Comparison of ENCODE assay signal across 1 cellular context in genomic region chr11:130448416-130449068, GRCh38.
TF ChIP-seq lines count a peak whose summit lies in the region.

TSS of gene ADAMTS15 (plus strand) at chr11:130448645. CDS start at chr11:130448974, 329 bp downstream.

TF ChIP-seq in WTC11, 78 proteins besides CTCF, POLR2A, EP300 and RAD21 (continued from another document and continues in another):
- TF ChIP-seq, protein P1, sequence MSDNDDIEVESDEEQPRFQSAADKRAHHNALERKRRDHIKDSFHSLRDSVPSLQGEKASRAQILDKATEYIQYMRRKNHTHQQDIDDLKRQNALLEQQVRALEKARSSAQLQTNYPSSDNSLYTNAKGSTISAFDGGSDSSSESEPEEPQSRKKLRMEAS (CRISPR knock-in tag; IDR thresholded peaks at IDR 0.05): 0 out of 2 replicates have a peak, but pooled peaks have one; percentile 39
- peak; percentile 53 for TF ChIP-seq ETV6 (CRISPR knock-in tag; IDR thresholded peaks at IDR 0.05)
- TF ChIP-seq E2F4 (CRISPR knock-in tag; IDR thresholded peaks at IDR 0.05; ENCODE audit: borderline replicate concordance, low read depth): no peak
- TF ChIP-seq, protein P2, sequence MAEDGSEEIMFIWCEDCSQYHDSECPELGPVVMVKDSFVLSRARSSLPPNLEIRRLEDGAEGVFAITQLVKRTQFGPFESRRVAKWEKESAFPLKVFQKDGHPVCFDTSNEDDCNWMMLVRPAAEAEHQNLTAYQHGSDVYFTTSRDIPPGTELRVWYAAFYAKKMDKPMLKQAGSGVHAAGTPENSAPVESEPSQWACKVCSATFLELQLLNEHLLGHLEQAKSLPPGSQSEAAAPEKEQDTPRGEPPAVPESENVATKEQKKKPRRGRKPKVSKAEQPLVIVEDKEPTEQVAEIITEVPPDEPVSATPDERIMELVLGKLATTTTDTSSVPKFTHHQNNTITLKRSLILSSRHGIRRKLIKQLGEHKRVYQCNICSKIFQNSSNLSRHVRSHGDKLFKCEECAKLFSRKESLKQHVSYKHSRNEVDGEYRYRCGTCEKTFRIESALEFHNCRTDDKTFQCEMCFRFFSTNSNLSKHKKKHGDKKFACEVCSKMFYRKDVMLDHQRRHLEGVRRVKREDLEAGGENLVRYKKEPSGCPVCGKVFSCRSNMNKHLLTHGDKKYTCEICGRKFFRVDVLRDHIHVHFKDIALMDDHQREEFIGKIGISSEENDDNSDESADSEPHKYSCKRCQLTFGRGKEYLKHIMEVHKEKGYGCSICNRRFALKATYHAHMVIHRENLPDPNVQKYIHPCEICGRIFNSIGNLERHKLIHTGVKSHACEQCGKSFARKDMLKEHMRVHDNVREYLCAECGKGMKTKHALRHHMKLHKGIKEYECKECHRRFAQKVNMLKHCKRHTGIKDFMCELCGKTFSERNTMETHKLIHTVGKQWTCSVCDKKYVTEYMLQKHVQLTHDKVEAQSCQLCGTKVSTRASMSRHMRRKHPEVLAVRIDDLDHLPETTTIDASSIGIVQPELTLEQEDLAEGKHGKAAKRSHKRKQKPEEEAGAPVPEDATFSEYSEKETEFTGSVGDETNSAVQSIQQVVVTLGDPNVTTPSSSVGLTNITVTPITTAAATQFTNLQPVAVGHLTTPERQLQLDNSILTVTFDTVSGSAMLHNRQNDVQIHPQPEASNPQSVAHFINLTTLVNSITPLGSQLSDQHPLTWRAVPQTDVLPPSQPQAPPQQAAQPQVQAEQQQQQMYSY (CRISPR knock-in tag; IDR thresholded peaks at IDR 0.05): no peak
- no peak for TF ChIP-seq RORB (CRISPR knock-in tag; IDR thresholded peaks at IDR 0.05)
- TF ChIP-seq MXD4 (CRISPR knock-in tag; IDR thresholded peaks at IDR 0.05; ENCODE audit: borderline replicate concordance): no peak
- TF ChIP-seq NR3C1 (CRISPR knock-in tag; conservative IDR thresholded peaks at IDR 0.05; ENCODE audit: low read depth): no peak
- no peak for TF ChIP-seq RELA (CRISPR knock-in tag; IDR thresholded peaks at IDR 0.05; ENCODE audit: borderline replicate concordance)
- no peak for TF ChIP-seq PRRX2 (CRISPR knock-in tag; IDR thresholded peaks at IDR 0.05)
- TF ChIP-seq ERG (CRISPR knock-in tag; IDR thresholded peaks at IDR 0.05): no peak
- TF ChIP-seq, protein P3, sequence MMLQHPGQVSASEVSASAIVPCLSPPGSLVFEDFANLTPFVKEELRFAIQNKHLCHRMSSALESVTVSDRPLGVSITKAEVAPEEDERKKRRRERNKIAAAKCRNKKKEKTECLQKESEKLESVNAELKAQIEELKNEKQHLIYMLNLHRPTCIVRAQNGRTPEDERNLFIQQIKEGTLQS (CRISPR knock-in tag; conservative IDR thresholded peaks at IDR 0.05): no peak
- peak; percentile 71 for TF ChIP-seq SP1 (CRISPR knock-in tag; conservative IDR thresholded peaks at IDR 0.05)
- TF ChIP-seq IRF2 (CRISPR knock-in tag; IDR thresholded peaks at IDR 0.05; ENCODE audit: borderline replicate concordance, low read depth): no peak
- no peak; the same call in 1 of the 2 replicates for TF ChIP-seq ZNF138 (CRISPR knock-in tag; conservative IDR thresholded peaks at IDR 0.05)
- TF ChIP-seq CBFB (CRISPR knock-in tag; IDR thresholded peaks at IDR 0.05; ENCODE audit: low read depth): peak; percentile 46; the same call in 1 of the 2 replicates
- no peak for TF ChIP-seq AR (CRISPR knock-in tag; IDR thresholded peaks at IDR 0.05)
- TF ChIP-seq TEAD1 (CRISPR knock-in tag; IDR thresholded peaks at IDR 0.05): no peak
- TF ChIP-seq TEAD4 (CRISPR knock-in tag; IDR thresholded peaks at IDR 0.05): no peak
- no peak for TF ChIP-seq E2F1 (CRISPR knock-in tag; IDR thresholded peaks at IDR 0.05)
- TF ChIP-seq ZNF219 (CRISPR knock-in tag; IDR thresholded peaks at IDR 0.05; ENCODE audit: borderline replicate concordance): no peak
- TF ChIP-seq ZNF532 (CRISPR knock-in tag; IDR thresholded peaks at IDR 0.05; ENCODE audit: borderline replicate concordance): no peak
- no peak for TF ChIP-seq ATF6 (CRISPR knock-in tag; IDR thresholded peaks at IDR 0.05)
- no peak for TF ChIP-seq NR1H2 (CRISPR knock-in tag; IDR thresholded peaks at IDR 0.05)
- peak; percentile 47; the same call in 1 of the 2 replicates for TF ChIP-seq ZNF263 (CRISPR knock-in tag; IDR thresholded peaks at IDR 0.05; ENCODE audit: low read depth)
- TF ChIP-seq NR2C2 (CRISPR knock-in tag; IDR thresholded peaks at IDR 0.05): no peak
- TF ChIP-seq OVOL2 (CRISPR knock-in tag; IDR thresholded peaks at IDR 0.05; ENCODE audit: borderline replicate concordance): no peak
- no peak for TF ChIP-seq CDX4 (CRISPR knock-in tag; IDR thresholded peaks at IDR 0.05; ENCODE audit: borderline replicate concordance)
- TF ChIP-seq FOXJ3 (CRISPR knock-in tag; IDR thresholded peaks at IDR 0.05; ENCODE audit: borderline replicate concordance): no peak
- TF ChIP-seq ATF1 (CRISPR knock-in tag; IDR thresholded peaks at IDR 0.05): 0 out of 2 replicates have a peak, but pooled peaks have one; percentile 60
- TF ChIP-seq, protein P4, sequence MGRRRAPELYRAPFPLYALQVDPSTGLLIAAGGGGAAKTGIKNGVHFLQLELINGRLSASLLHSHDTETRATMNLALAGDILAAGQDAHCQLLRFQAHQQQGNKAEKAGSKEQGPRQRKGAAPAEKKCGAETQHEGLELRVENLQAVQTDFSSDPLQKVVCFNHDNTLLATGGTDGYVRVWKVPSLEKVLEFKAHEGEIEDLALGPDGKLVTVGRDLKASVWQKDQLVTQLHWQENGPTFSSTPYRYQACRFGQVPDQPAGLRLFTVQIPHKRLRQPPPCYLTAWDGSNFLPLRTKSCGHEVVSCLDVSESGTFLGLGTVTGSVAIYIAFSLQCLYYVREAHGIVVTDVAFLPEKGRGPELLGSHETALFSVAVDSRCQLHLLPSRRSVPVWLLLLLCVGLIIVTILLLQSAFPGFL (CRISPR knock-in tag; IDR thresholded peaks at IDR 0.05; ENCODE audit: borderline replicate concordance): no peak
- peak; percentile 80; the same call in 1 of the 2 replicates for TF ChIP-seq E2F5 (CRISPR knock-in tag; IDR thresholded peaks at IDR 0.05)
- no peak; the same call in 1 of the 2 replicates for TF ChIP-seq KAT7 (CRISPR knock-in tag; IDR thresholded peaks at IDR 0.05; ENCODE audit: borderline replicate concordance)
- no peak for TF ChIP-seq ZNF416 (CRISPR knock-in tag; IDR thresholded peaks at IDR 0.05)
- TF ChIP-seq CREM (CRISPR knock-in tag; IDR thresholded peaks at IDR 0.05): 0 out of 2 replicates have a peak, but pooled peaks have one; percentile 39
- TF ChIP-seq ZSCAN18 (CRISPR knock-in tag; IDR thresholded peaks at IDR 0.05): no peak
